In genomic region chr12:48881652-48882324, GRCh38 we compare ENCODE assay signal across 12 cellular contexts. TPM values are rescaled to one million over a fixed set of nuclear protein-coding genes. Genes with fewer than 3 reads are reported as not detected.
A peak's percentile ranks its signal among the peaks of the same experiment; 100 is the strongest.
DNase-seq lines count a peak whose midpoint lies in the region; ATAC-seq and TF ChIP-seq lines count a peak whose summit lies in the region.
"Had no signal": no experiment of that assay in that cellular context is flagged by ENCODE, and none has a peak within 500 bp of the region (broad histone marks: within the 10 kb centered on the region; RNA-seq: fewer than 3 reads in every experiment).

No MANE protein-coding gene starts in this region.

- H2BK5ac ChIP-seq in mesendoderm (ENCODE audit: low read length): no peak overlapping the region

- no peaks in the 10 kb centered on the region for H3K9me3 Mint-ChIP-seq in chondrocyte (ENCODE audit: low read depth)

- no peaks in the 10 kb centered on the region for H3F3A ChIP-seq in SK-N-SH (replicated peaks; ENCODE audit: insufficient read depth)

- H3K4me3 ChIP-seq in SK-N-SH (ENCODE audit: low read depth in 2 of 2, low read length in 1 of 2) (no peak overlapping the region), mesendoderm (ENCODE audit: low read length) (no peak overlapping the region), tibial artery (peak overlapping the region; percentile 13 to 36)
- H3K4me3 ChIP-seq: body of pancreas had no signal

- no peak for TF ChIP-seq EP300 in SK-N-SH (IDR thresholded peaks at IDR 0.05; ENCODE audit: borderline replicate concordance in 1 of 2, low read depth in 1 of 2, low read length in 1 of 2)

- peaks cover 5 to 12% of the 10 kb centered on the region in 2 experiments; a peak in 1 of 4 replicates for H3K4me1 ChIP-seq in SK-N-SH (ENCODE audit: control insufficient read depth in 1 of 2, insufficient read depth in 2 of 2, low read depth in 1 of 2, low read length in 1 of 2)
- peaks cover 21% of the 10 kb centered on the region for H3K4me1 ChIP-seq in mesendoderm (ENCODE audit: control insufficient read depth, low read depth, low read length)
- peaks cover 0 to 15% (median 11%) of the 10 kb centered on the region in 4 donors for H3K4me1 ChIP-seq in tibial artery

- ATAC-seq in SK-N-SH treated with all-trans-retinoic acid at 6 μM for 48 hours (peak; percentile 20; the same call in 2 of the 3 replicates), HG03159 (IDR thresholded peaks at IDR 0.05; ENCODE audit: unreplicated experiment) (no peak), GM18873 (IDR thresholded peaks at IDR 0.05; ENCODE audit: low FRiP score, unreplicated experiment) (no peak)
- ATAC-seq: left lobe of liver had no signal

- H4K8ac ChIP-seq in mesendoderm (ENCODE audit: low read depth, low read length): no peak overlapping the region

- H3K27me3 ChIP-seq in SK-N-SH (ENCODE audit: insufficient read depth) (peaks cover 4% of the 10 kb centered on the region; the same call in 1 of the 2 replicates), mesendoderm (ENCODE audit: insufficient read depth, low read length, poor library complexity) (no peaks in the 10 kb centered on the region), tibial artery (peaks cover 0 to 14% of the 10 kb centered on the region in 2 donors)
- H3K27me3 ChIP-seq: body of pancreas had no signal

- no peak overlapping the region for H2BK120ac ChIP-seq in mesendoderm (ENCODE audit: low read depth, low read length)

- no peaks in the 10 kb centered on the region for H3K79me1 ChIP-seq in mesendoderm (ENCODE audit: low read length)

- 72% methylated on average over 10 of the region's 10 CpGs for WGBS in SK-N-SH (ENCODE audit: low lambda C conversion rate)
- no CpG with 5 or more reads among the region's 10 CpGs for WGBS in mesendoderm (ENCODE audit: extremely low coverage, insufficient coverage, low lambda C conversion rate)

- no peak overlapping the region for H3K18ac ChIP-seq in mesendoderm (ENCODE audit: low read length)

- H3K4me1 Mint-ChIP-seq in chondrocyte (ENCODE audit: low read depth): peaks cover 31% of the 10 kb centered on the region

- H3K56ac ChIP-seq in mesendoderm (ENCODE audit: low read length): peak overlapping the region; percentile 62

- H3K27ac Mint-ChIP-seq in chondrocyte (ENCODE audit: unreplicated experiment): peak overlapping the region; percentile 98

- H3K4me3 Mint-ChIP-seq in chondrocyte (ENCODE audit: unreplicated experiment): peak overlapping the region; percentile 62

- H3K27ac ChIP-seq in SK-N-SH (ENCODE audit: low read depth in 2 of 2, low read length in 1 of 2) (no peak overlapping the region), mesendoderm (ENCODE audit: low read depth, low read length) (no peak overlapping the region), tibial artery (no peak overlapping the region)
- H3K27ac ChIP-seq: 22Rv1 had no signal

- no peak for TF ChIP-seq RAD21 in SK-N-SH (IDR thresholded peaks at IDR 0.05; ENCODE audit: low read length)

- no peak overlapping the region for H3K4ac ChIP-seq in mesendoderm (ENCODE audit: low read depth, low read length)

- H2AK5ac ChIP-seq in mesendoderm (ENCODE audit: low read length): no peak overlapping the region

- no peak overlapping the region for H2BK15ac ChIP-seq in mesendoderm (replicated peaks; ENCODE audit: low read depth)

- DNase-seq in SK-N-SH: no peak
- no peak for DNase-seq in chondrocyte (ENCODE audit: low spot score)
- DNase-seq in mesendoderm: no peak
- no peak for DNase-seq in tibial artery
- no peak for DNase-seq in stimulated activated CD8-positive, alpha-beta memory T cell treated with anti-CD3 and anti-CD28 coated beads, Interleukin-4, amount 100 ng/mL, for 48 hours
- DNase-seq: NCI-H1930 had no signal

- CTCF ChIA-PET in SK-N-SH (lab: Yijun Ruan, JAX): interaction anchor here (15.3 to 34.8 kb wide), 2 partner anchors 4 to 15 kb away, joined by 667 read pairs; partner anchors contain the start of genes DDX23 and RND1

- intact Hi-C loops in tibial artery (cut with DNase I; ENCODE audit: low total_unique reads): no loop called here

- TF ChIP-seq CTCF in SK-N-SH (IDR thresholded peaks at IDR 0.05) (no peak), chondrocyte (IDR thresholded peaks at IDR 0.05) (no peak), tibial artery (IDR thresholded peaks at IDR 0.05) (no peak)

- H3K36me3 Mint-ChIP-seq in chondrocyte (ENCODE audit: low read depth): no peaks in the 10 kb centered on the region

- H3K9me3 ChIP-seq in SK-N-SH: no peaks in the 10 kb centered on the region
- no peaks in the 10 kb centered on the region for H3K9me3 ChIP-seq in tibial artery
- H3K9me3 ChIP-seq: body of pancreas had no signal

- H3K79me2 ChIP-seq in SK-N-SH (ENCODE audit: insufficient read depth) (no peaks in the 10 kb centered on the region), mesendoderm (ENCODE audit: control insufficient read depth, insufficient read depth, low read length) (no peaks in the 10 kb centered on the region)

- H3K4me2 ChIP-seq in SK-N-SH (no peak overlapping the region), mesendoderm (ENCODE audit: low read length) (peak overlapping the region; percentile 66)

- POLR2A ChIA-PET in SK-N-SH (lab: Yijun Ruan, JAX): interaction anchor here (0.7 to 1.4 kb wide), 3 partner anchors 16 to 65 kb away, joined by 3 to 5 read pairs (median 3); partner anchors contain the start of genes DDX23 and RND1

- no peaks in the 10 kb centered on the region for H3K9me2 ChIP-seq in SK-N-SH

- H3K9ac ChIP-seq in SK-N-SH (no peak overlapping the region), mesendoderm (ENCODE audit: low read length) (peak overlapping the region; percentile 33)

- H2AFZ ChIP-seq in SK-N-SH (ENCODE audit: low read depth): no peak overlapping the region; the same call in 1 of the 2 replicates

- no peaks in the 10 kb centered on the region for H4K20me1 ChIP-seq in SK-N-SH (ENCODE audit: insufficient read depth)

- no peak overlapping the region for H4K5ac ChIP-seq in mesendoderm (ENCODE audit: low read length)

- no peak overlapping the region for H3K23ac ChIP-seq in mesendoderm (ENCODE audit: low read length)

- H3K36me3 ChIP-seq in SK-N-SH (replicated peaks in 1 of 2; ENCODE audit: control insufficient read depth in 1 of 2, insufficient read depth in 2 of 2, low read length in 1 of 2) (no peaks in the 10 kb centered on the region), mesendoderm (ENCODE audit: control insufficient read depth, insufficient read depth, low read length) (no peaks in the 10 kb centered on the region), tibial artery (no peaks in the 10 kb centered on the region)

- H3K27me3 Mint-ChIP-seq in chondrocyte (ENCODE audit: low read depth): no peaks in the 10 kb centered on the region

TF ChIP-seq in SK-N-SH treated with all-trans-retinoic acid at 6 μM for 48 hours, 23 proteins besides CTCF, POLR2A, EP300 and RAD21:
- no peak for TF ChIP-seq OSR1 (CRISPR knock-in tag; IDR thresholded peaks at IDR 0.05)
- no peak for TF ChIP-seq RARB (CRISPR knock-in tag; IDR thresholded peaks at IDR 0.05)
- no peak for TF ChIP-seq ZNF70 (CRISPR knock-in tag; IDR thresholded peaks at IDR 0.05)
- no peak for TF ChIP-seq TCF4 (CRISPR knock-in tag; IDR thresholded peaks at IDR 0.05; ENCODE audit: borderline replicate concordance)
- no peak for TF ChIP-seq GLIS3 (CRISPR knock-in tag; IDR thresholded peaks at IDR 0.05)
- TF ChIP-seq ZNF565 (CRISPR knock-in tag; conservative IDR thresholded peaks at IDR 0.05; ENCODE audit: low read depth): no peak
- no peak for TF ChIP-seq ZFP30 (CRISPR knock-in tag; IDR thresholded peaks at IDR 0.05)

TF ChIP-seq in SK-N-SH, 30 proteins besides CTCF, POLR2A, EP300 and RAD21 (continues in another document):
- TF ChIP-seq PBX3 (IDR thresholded peaks at IDR 0.05) (no peak), SMC3 (IDR thresholded peaks at IDR 0.05; ENCODE audit: low read depth, low read length) (no peak), FOSL2 (IDR thresholded peaks at IDR 0.05; ENCODE audit: borderline replicate concordance, low read depth) (no peak), RFX5 (IDR thresholded peaks at IDR 0.05; ENCODE audit: low read length) (no peak), TEAD4 (IDR thresholded peaks at IDR 0.05; ENCODE audit: borderline replicate concordance, insufficient read depth) (no peak), NRF1 (IDR thresholded peaks at IDR 0.05; ENCODE audit: low read depth, low read length) (no peak), POLR2AphosphoS5 (IDR thresholded peaks at IDR 0.05; ENCODE audit: low read depth, low read length) (no peak), IRF3 (IDR thresholded peaks at IDR 0.05; ENCODE audit: low read depth, low read length) (no peak)

RNA-seq across cellular contexts. Expression of gene RND1, which starts 16.1 kb away (rescaled TPM):
- 0.19 and 0.39 TPM in 2 replicates for polyA plus RNA-seq in SK-N-SH (2012; rRNA removed)
- polyA plus RNA-seq in SK-N-SH (2012; cell fraction: cytosol; rRNA removed): 0.13 and 0.28 TPM in 2 replicates
- 0.25 and 0.26 TPM in 2 replicates for polyA plus RNA-seq in SK-N-SH (2012; cell fraction: nucleus; rRNA removed)
- 0.99 to 1.5 TPM (median 1.1 TPM) in 3 replicates for total RNA-seq in chondrocyte
- 0.76 TPM for polyA plus RNA-seq in mesendoderm (2013, experiment 1 of 2)
- polyA plus RNA-seq in mesendoderm (2013, experiment 2 of 2): 0.84 TPM

RNA-seq across cellular contexts. Expression of gene DDX23, which starts 29.8 kb away (rescaled TPM):
- polyA plus RNA-seq in SK-N-SH (2012; rRNA removed): 50.4 and 52.5 TPM in 2 replicates
- 42.8 and 43.9 TPM in 2 replicates for polyA plus RNA-seq in SK-N-SH (2012; cell fraction: cytosol; rRNA removed)
- 125 and 129 TPM in 2 replicates for polyA plus RNA-seq in SK-N-SH (2012; cell fraction: nucleus; rRNA removed)
- total RNA-seq in chondrocyte: 59.1 to 71.1 TPM (median 61.9 TPM) in 3 replicates
- 85.7 TPM for polyA plus RNA-seq in mesendoderm (2013, experiment 1 of 2)
- 84.5 TPM for polyA plus RNA-seq in mesendoderm (2013, experiment 2 of 2)

RNA-seq across cellular contexts. Expression of gene FKBP11, which starts 43.5 kb away (rescaled TPM):
- 23.7 and 28.5 TPM in 2 replicates for polyA plus RNA-seq in SK-N-SH (2012; rRNA removed)
- polyA plus RNA-seq in SK-N-SH (2012; cell fraction: cytosol; rRNA removed): 12.1 and 14.1 TPM in 2 replicates
- 144 and 155 TPM in 2 replicates for polyA plus RNA-seq in SK-N-SH (2012; cell fraction: nucleus; rRNA removed)
- total RNA-seq in chondrocyte: 23.5 to 30.7 TPM (median 24.0 TPM) in 3 replicates
- 116 TPM for polyA plus RNA-seq in mesendoderm (2013, experiment 1 of 2)
- 111 TPM for polyA plus RNA-seq in mesendoderm (2013, experiment 2 of 2)

Comparison
In these comparisons a context has a peak if more than half of its experiments do, and no peak if none do; other contexts are left out.
1. H3K4me3 ChIP-seq: peak in tibial artery (2 of 2); none in SK-N-SH (0 of 2) and mesendoderm (single experiment).